ENCODE assay signal across 8 cellular contexts in the genomic region with DNA sequence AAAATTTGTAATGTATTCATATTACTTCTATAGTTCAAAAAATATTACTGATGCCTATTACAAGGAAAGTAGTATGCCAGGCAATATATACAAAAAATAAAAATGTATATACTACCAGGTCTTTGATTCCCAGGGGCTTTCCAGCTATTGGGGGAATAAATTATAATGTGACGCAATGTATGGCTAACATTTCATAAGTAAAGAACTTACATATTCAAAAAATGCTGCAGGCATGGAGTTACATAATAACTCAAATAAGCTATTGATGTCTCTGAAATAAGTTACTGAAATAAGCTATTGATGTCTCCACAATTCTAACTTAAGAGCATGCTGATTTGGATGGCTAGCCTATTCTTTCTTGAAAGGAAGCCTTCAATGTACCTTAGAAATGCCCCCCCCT.
"Had no signal": no experiment of that assay in that cellular context is flagged by ENCODE, and none has a peak within 500 bp of the region (broad histone marks: within the 10 kb centered on the region; RNA-seq: fewer than 3 reads in every experiment).

No MANE protein-coding gene starts in this region.

- H3K9me3 ChIP-seq: HAP-1 had no signal

- H3K27ac ChIP-seq: HL-60 had no signal

- DNase-seq: GOT3, H7, HFFc6, Kasumi-1, KG1 had no signal

- H3K36me3 ChIP-seq: HAP-1 had no signal

- ATAC-seq: HCT116 had no signal

- H3K4me3 ChIP-seq: HAP-1 had no signal
